ENCODE assay signal across 39 cellular contexts in genomic region chr3:173092038-173092437, GRCh38. TPM values are rescaled to one million over a fixed set of nuclear protein-coding genes. Genes with fewer than 3 reads are reported as not detected.
"Had no signal": no experiment of that assay in that cellular context is flagged by ENCODE, and none has a peak within 500 bp of the region (broad histone marks: within the 10 kb centered on the region; RNA-seq: fewer than 3 reads in every experiment).

No MANE protein-coding gene starts in this region.

- FAIRE-seq: astrocyte, bronchial epithelial cell had no signal

- ATAC-seq: activated naive CD4-positive, alpha-beta T cell treated with anti-CD3 and anti-CD28 coated beads, Interleukin-2, amount 50 U/mL, for 72 hours; activated naive CD8-positive, alpha-beta T cell treated with anti-CD3 and anti-CD28 coated beads, Interleukin-2, amount 50 U/mL, for 24 hours; activated T-cell treated with anti-CD3 and anti-CD28 coated beads, Interleukin-2, amount 50 U/mL, for 4 hours; activated T-cell treated with anti-CD3 and anti-CD28 coated beads, Interleukin-2, amount 50 U/mL, for 72 hours; activated T-helper 17 cell treated with anti-CD3 and anti-CD28 coated beads, Interleukin-2, amount 50 U/mL, for 72 hours; body of pancreas had no signal

- H3K4me1 ChIP-seq: adrenal gland, ascending aorta, body of pancreas, breast epithelium had no signal

- H3K4me3 ChIP-seq: adrenal gland, ascending aorta, body of pancreas, breast epithelium, cardiac muscle cell had no signal

- H3K27me3 ChIP-seq: adrenal gland, ascending aorta, body of pancreas, brain microvascular endothelial cell, breast epithelium, cardiac muscle cell had no signal

- H3K9me3 ChIP-seq: ascending aorta, body of pancreas had no signal

- DNase-seq: activated effector memory CD4-positive, alpha-beta T cell treated with anti-CD3 and anti-CD28 coated beads, Interleukin-2, amount 50 U/mL, for 16 hours; activated effector memory CD4-positive, alpha-beta T cell treated with Interleukin-2 at 50 U/mL for 16 hours; activated gamma-delta T cell; activated gamma-delta T cell treated with Interleukin-2 at 50 U/mL for 16 hours; activated naive CD4-positive, alpha-beta T cell; activated naive CD4-positive, alpha-beta T cell treated with anti-CD3 and anti-CD28 coated beads for 36 hours; activated naive CD4-positive, alpha-beta T cell treated with anti-CD3 and anti-CD28 coated beads, Interleukin-2, amount 10 ng/mL, durations not matched to agents 7 days and 5 days; activated naive CD4-positive, alpha-beta T cell treated with anti-CD3 and anti-CD28 coated beads, Interleukin-2, amount 50 U/mL, for 16 hours; activated naive CD4-positive, alpha-beta T cell treated with Interleukin-2 at 50 U/mL for 16 hours; activated naive CD8-positive, alpha-beta T cell treated with anti-CD3 and anti-CD28 coated beads for 36 hours; activated naive CD8-positive, alpha-beta T cell treated with anti-CD3 and anti-CD28 coated beads, Interleukin-2, amount 10 ng/mL, durations not matched to agents 7 days and 5 days; activated naive CD8-positive, alpha-beta T cell treated with anti-CD3 and anti-CD28 coated beads, Interleukin-2, amount 50 U/mL, for 24 hours; activated T-cell treated with anti-CD3 and anti-CD28 coated beads for 4 hours; activated T-cell treated with anti-CD3 and anti-CD28 coated beads, Interleukin-2, amount 50 U/mL, for 1 hour; activated T-cell treated with anti-CD3 and anti-CD28 coated beads, Interleukin-2, amount 50 U/mL, for 24 hours; activated T-cell treated with anti-CD3 and anti-CD28 coated beads, Interleukin-2, amount 50 U/mL, for 4 hours; activated T-cell treated with anti-CD3 and anti-CD28 coated beads, Interleukin-2, amount 50 U/mL, for 48 hours; activated T-cell treated with anti-CD3 and anti-CD28 coated beads, Interleukin-2, amount 50 U/mL, for 72 hours; adrenal gland; amniotic stem cell; amygdala; anterior cingulate cortex; aorta; body of pancreas; brain microvascular endothelial cell; central memory CD4-positive, alpha-beta T cell; cerebellar nuclear complex had no signal

- H3K27ac ChIP-seq: adrenal gland, ascending aorta, body of pancreas, brain microvascular endothelial cell, breast epithelium, cardiac muscle cell had no signal

- H3K36me3 ChIP-seq: adrenal gland, ascending aorta, brain microvascular endothelial cell, breast epithelium, cardiac muscle cell had no signal

RNA-seq across cellular contexts. Expression of gene SPATA16, which starts 49.0 kb away (rescaled TPM):
- total RNA-seq: activated naive CD4-positive, alpha-beta T cell treated with anti-CD3 and anti-CD28 coated beads for 36 hours; activated naive CD4-positive, alpha-beta T cell treated with anti-CD3 and anti-CD28 coated beads, Interleukin-2, amount 50 U/mL, for 72 hours; activated naive CD8-positive, alpha-beta T cell treated with anti-CD3 and anti-CD28 coated beads for 36 hours; activated naive CD8-positive, alpha-beta T cell treated with anti-CD3 and anti-CD28 coated beads, Interleukin-2, amount 10 ng/mL, durations not matched to agents 7 days and 5 days; activated T-cell treated with anti-CD3 and anti-CD28 coated beads, Interleukin-2, amount 50 U/mL, for 4 hours; activated T-cell treated with anti-CD3 and anti-CD28 coated beads, Interleukin-2, amount 50 U/mL, for 72 hours; activated T-helper 1 cell treated with anti-CD3 and anti-CD28 coated beads, Interleukin-12 subunit alpha, Interleukin-12 subunit beta, Interleukin-2, Interleukin-4 antibody, amounts not matched to agents 30 ng/mL and 10 ng/mL and 1 ng/mL, durations not matched to agents 14 hours and 24 hours and 36 hours; activated T-helper 17 cell treated with anti-CD3 and anti-CD28 coated beads, Interleukin-2, amount 50 U/mL, for 72 hours; activated T-helper 2 cell treated with anti-CD3 and anti-CD28 coated beads, Interferon-gamma antibody, Interleukin-2, Interleukin-4, amounts not matched to agents 10 μg/mL and 5 μg/mL and 100 μg/mL, durations not matched to agents 14 hours and 24 hours and 36 hours; adrenal gland; aorta; ascending aorta; astrocyte; body of pancreas; breast epithelium; bronchial epithelial cell; cardiac muscle cell; cardiac septum; cerebellum had no signal
- polyA plus RNA-seq: adipose tissue, adrenal gland, aorta, cardiac muscle cell had no signal
